8 cellular contexts compared by ENCODE assay signal in the genomic region with DNA sequence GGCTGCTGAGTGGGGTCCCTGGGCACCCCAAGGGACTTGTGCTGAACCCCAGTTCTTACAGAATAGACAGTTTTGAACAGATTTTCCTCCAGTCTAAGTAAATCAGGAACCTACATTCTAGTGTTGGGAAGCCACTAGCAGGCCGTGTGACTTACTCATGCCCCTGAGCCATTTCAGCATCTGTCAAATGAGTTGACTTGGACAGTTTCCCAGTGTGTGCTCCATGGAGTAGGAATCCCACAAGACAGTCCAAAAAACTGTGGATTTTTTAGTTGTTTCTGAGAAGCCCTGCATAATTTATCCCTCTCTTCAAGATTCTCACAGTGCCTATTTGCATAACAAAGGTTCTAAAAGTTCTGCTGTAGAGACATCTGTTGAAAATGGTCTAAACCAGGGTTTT. TPM values are rescaled to one million over a fixed set of nuclear protein-coding genes. Genes with fewer than 3 reads are reported as not detected.
DNase-seq lines count a peak whose midpoint lies in the region; ATAC-seq and TF ChIP-seq lines count a peak whose summit lies in the region.
"Had no signal": no experiment of that assay in that cellular context is flagged by ENCODE, and none has a peak within 500 bp of the region (broad histone marks: within the 10 kb centered on the region; RNA-seq: fewer than 3 reads in every experiment).

No MANE protein-coding gene starts in this region.

- peak overlapping the region; percentile 71 for H3K27ac ChIP-seq in suprapubic skin

- no peak for TF ChIP-seq CTCF in HFF-Myc (IDR thresholded peaks at IDR 0.05; ENCODE audit: low read depth, low read length, missing control alignments)
- TF ChIP-seq CTCF in suprapubic skin (IDR thresholded peaks at IDR 0.05), result no peak

- H3K9me3 ChIP-seq in suprapubic skin, result no peaks in the 10 kb centered on the region

- no peak for TF ChIP-seq EP300 in suprapubic skin (IDR thresholded peaks at IDR 0.05)

- TF ChIP-seq POLR2A in suprapubic skin (IDR thresholded peaks at IDR 0.05), result no peak

- 31% methylated on average over 1 of the region's 1 CpG for WGBS in suprapubic skin

- DNase-seq in HFF-Myc (ENCODE audit: extremely low read depth, low read depth), result peak; percentile 81
- DNase-seq in astrocyte of the hippocampus (ENCODE audit: low read depth, low spot score), result peak; percentile 95
- peak; percentile 79 for DNase-seq in hepatic stellate cell (ENCODE audit: low spot score)
- DNase-seq in suprapubic skin (ENCODE audit: low spot score in 2 of 2), result no peak
- DNase-seq in CD1c-positive myeloid dendritic cell (ENCODE audit: extremely low spot score), result no peak
- DNase-seq: H9 had no signal

- H3K4me1 ChIP-seq in suprapubic skin, result peaks cover 28% of the 10 kb centered on the region

- H3K4me3 ChIP-seq in HFF-Myc (replicated peaks; ENCODE audit: low read depth, low read length) (no peak overlapping the region), suprapubic skin (no peak overlapping the region)

- ATAC-seq in HG02588 (IDR thresholded peaks at IDR 0.05; ENCODE audit: unreplicated experiment) (no peak), HG03097 (IDR thresholded peaks at IDR 0.05; ENCODE audit: low FRiP score, unreplicated experiment) (no peak)

- H3K36me3 ChIP-seq in suprapubic skin, result no peaks in the 10 kb centered on the region

- no peaks in the 10 kb centered on the region for H3K27me3 ChIP-seq in suprapubic skin

RNA-seq across cellular contexts. Expression of a gene that starts 2.1 kb away (rescaled TPM):
- total RNA-seq in suprapubic skin, result under 1 TPM in 1 of 4 donors, not detected in 3; 0.89 TPM
- total RNA-seq: H9 had no signal

RNA-seq across cellular contexts. Expression of a gene that starts 39.5 kb away (rescaled TPM):
- total RNA-seq in suprapubic skin, result 10 to 100 TPM; 18.7 to 26.1 (median 20.6) TPM

Comparison
In these comparisons a context has a peak if more than half of its experiments do, and no peak if none do; other contexts are left out.
1. DNase-seq: peak in HFF-Myc (single experiment), astrocyte of the hippocampus (single experiment) and hepatic stellate cell (single experiment); none in suprapubic skin (0 of 2) and CD1c-positive myeloid dendritic cell (single experiment).